ENCODE assay signal across 8 cellular contexts in the genomic region with DNA sequence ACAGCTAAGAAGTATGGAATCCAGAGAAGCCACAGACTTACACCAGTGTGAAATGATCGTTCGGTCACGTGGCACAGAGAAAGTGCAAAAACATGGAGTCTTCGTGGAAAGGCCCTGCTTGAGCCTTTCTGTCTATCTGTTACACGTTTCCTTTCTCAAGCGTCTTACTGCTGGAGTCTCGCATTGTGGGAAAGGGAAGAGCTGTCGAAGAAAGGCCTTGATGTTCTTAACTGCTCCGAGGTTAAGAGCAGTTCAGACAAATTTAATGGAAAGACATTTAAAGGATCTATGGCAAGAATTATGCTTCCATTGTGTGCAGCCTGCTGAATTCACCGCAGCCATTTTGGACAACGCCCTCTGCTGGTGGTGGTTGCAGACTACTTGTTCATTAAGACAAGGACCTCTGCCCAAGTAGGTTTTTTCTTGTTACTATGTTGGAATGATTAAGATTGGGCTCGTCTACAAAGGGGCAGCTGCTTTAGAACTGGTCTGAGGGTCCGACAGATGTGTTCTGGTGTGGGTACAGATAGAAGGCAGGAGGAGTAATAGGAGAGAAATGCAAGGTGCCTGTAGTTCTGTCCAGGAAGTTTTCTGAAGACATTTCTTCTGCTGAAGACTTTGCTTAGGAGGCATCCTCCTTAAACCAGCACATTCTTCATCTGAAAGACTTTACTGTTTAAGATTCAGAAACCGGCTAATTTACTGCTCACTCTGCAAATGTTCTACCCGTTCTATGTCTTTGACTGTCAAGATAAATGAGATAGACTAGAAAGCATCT. TPM values are rescaled to one million over a fixed set of nuclear protein-coding genes. Genes with fewer than 3 reads are reported as not detected.
DNase-seq lines count a peak whose midpoint lies in the region; ATAC-seq and TF ChIP-seq lines count a peak whose summit lies in the region.

No MANE protein-coding gene starts in this region.

- H3K4me1 Mint-ChIP-seq in activated T-cell treated with anti-CD3 and anti-CD28 coated beads, Interleukin-2, amount 50 U/mL, for 4 hours (ENCODE audit: low read depth): peaks cover 81% of the 10 kb centered on the region
- H3K4me1 Mint-ChIP-seq in type B pancreatic cell (ENCODE audit: unreplicated experiment): peaks cover 23% of the 10 kb centered on the region

- H2AFZ ChIP-seq in PC-9: no peak overlapping the region

- H3F3A ChIP-seq in PC-9 (ENCODE audit: insufficient read depth, low read depth): no peaks in the 10 kb centered on the region

- H3K4me1 ChIP-seq in PC-9 (replicated peaks; ENCODE audit: insufficient read depth) (peaks cover 14% of the 10 kb centered on the region; the same call in 1 of the 2 replicates), ovary (ENCODE audit: insufficient read depth) (peaks cover 4% of the 10 kb centered on the region)

- DNase-seq in HT1080 (ENCODE audit: low read depth) (peak; percentile 50), PC-9 (peak; percentile 45 to 54), fibroblast of pulmonary artery (ENCODE audit: low read depth) (peak; percentile 79), ovary (peak in 4 of 5 donors; percentile 41 to 59 (median 56)), type B pancreatic cell (ENCODE audit: extremely low spot score, unreplicated experiment) (no peak)
- DNase-seq in activated T-cell treated with anti-CD3 and anti-CD28 coated beads, Interleukin-2, amount 50 U/mL, for 4 hours: peak; percentile 66

- H3K27ac ChIP-seq in PC-9: no peak overlapping the region
- no peak overlapping the region for H3K27ac ChIP-seq in ovary

- H3K79me2 ChIP-seq in PC-9 (ENCODE audit: low read depth): no peaks in the 10 kb centered on the region

- CTCF ChIA-PET in PC-9 (lab: Charles Lee): no interaction called here

- TF ChIP-seq CTCF in GM12875 (IDR thresholded peaks at IDR 0.05; ENCODE audit: borderline replicate concordance, insufficient read depth, low read depth, low read length): peak; percentile 76
- TF ChIP-seq CTCF in PC-9 (conservative IDR thresholded peaks at IDR 0.05): peak; percentile 93
- TF ChIP-seq CTCF in fibroblast of pulmonary artery (IDR thresholded peaks at IDR 0.05; ENCODE audit: low read length, missing control alignments): peak; percentile 81
- no peak for TF ChIP-seq CTCF in ovary (IDR thresholded peaks at IDR 0.05)
- TF ChIP-seq CTCF in type B pancreatic cell (conservative IDR thresholded peaks at IDR 0.05): peak; percentile 89

- intact Hi-C loops in PC-9 (cut with micrococcal nuclease; ENCODE audit: unreplicated experiment) (no loop called here), ovary (cut with DNase I) (no loop called here)

- no peak for TF ChIP-seq POLR2A in ovary (IDR thresholded peaks at IDR 0.05)

- no peaks in the 10 kb centered on the region; the same call in 1 of the 2 replicates for H3K9me2 ChIP-seq in PC-9 (ENCODE audit: insufficient read depth)

- no peaks in the 10 kb centered on the region for H3K27me3 Mint-ChIP-seq in activated T-cell treated with anti-CD3 and anti-CD28 coated beads, Interleukin-2, amount 50 U/mL, for 4 hours (ENCODE audit: low read depth)
- H3K27me3 Mint-ChIP-seq in type B pancreatic cell: peaks cover 4% of the 10 kb centered on the region

- H3K9me3 ChIP-seq in PC-9 (ENCODE audit: insufficient read depth, low read depth): 0 out of 2 replicates have a peak, but pooled peaks cover 1% of the 10 kb centered on the region
- H3K9me3 ChIP-seq in ovary: no peaks in the 10 kb centered on the region

- H3K9me3 Mint-ChIP-seq in activated T-cell treated with anti-CD3 and anti-CD28 coated beads, Interleukin-2, amount 50 U/mL, for 4 hours: peaks cover 5% of the 10 kb centered on the region
- H3K9me3 Mint-ChIP-seq in type B pancreatic cell: peaks cover 5% of the 10 kb centered on the region

- H3K27ac Mint-ChIP-seq in type B pancreatic cell: peak overlapping the region; percentile 97

- H3K4me2 ChIP-seq in PC-9: no peak overlapping the region

- no peak for TF ChIP-seq EP300 in ovary (IDR thresholded peaks at IDR 0.05)

- H3K36me3 ChIP-seq in PC-9 (ENCODE audit: low read depth) (no peaks in the 10 kb centered on the region), ovary (no peaks in the 10 kb centered on the region)

- H3K36me3 Mint-ChIP-seq in activated T-cell treated with anti-CD3 and anti-CD28 coated beads, Interleukin-2, amount 50 U/mL, for 4 hours (ENCODE audit: insufficient read depth): peaks cover 6% of the 10 kb centered on the region
- H3K36me3 Mint-ChIP-seq in type B pancreatic cell: peaks cover 5% of the 10 kb centered on the region

- no peak for ATAC-seq in activated T-cell treated with anti-CD3 and anti-CD28 coated beads, Interleukin-2, amount 50 U/mL, for 4 hours
- ATAC-seq in GM21447 (IDR thresholded peaks at IDR 0.05; ENCODE audit: unreplicated experiment): no peak

- WGBS in ovary, 3 donors: 82 to 83% (median 83%) methylated on average over 15 of the region's 15 CpGs

- no TSS peak for BruUV-seq in PC-9 (replicated peaks; lab: Mats Ljungman, UMichigan)

- no peaks in the 10 kb centered on the region; the same call in 1 of the 2 replicates for H4K20me1 ChIP-seq in PC-9 (ENCODE audit: insufficient read depth)

- H3K4me3 Mint-ChIP-seq in activated T-cell treated with anti-CD3 and anti-CD28 coated beads, Interleukin-2, amount 50 U/mL, for 4 hours: peak overlapping the region; percentile 3
- peak overlapping the region; percentile 74 for H3K4me3 Mint-ChIP-seq in type B pancreatic cell

- POLR2A ChIA-PET in PC-9 (lab: Charles Lee; ENCODE audit: unreplicated experiment): no interaction called here

- H3K4me3 ChIP-seq in GM12875 (ENCODE audit: low read depth, low read length) (no peak overlapping the region), PC-9 (no peak overlapping the region), fibroblast of pulmonary artery (replicated peaks; ENCODE audit: low read depth, low read length) (no peak overlapping the region), ovary (no peak overlapping the region)

- no peaks in the 10 kb centered on the region for H3K27me3 ChIP-seq in PC-9 (ENCODE audit: insufficient read depth, low read depth)
- H3K27me3 ChIP-seq in ovary: no peaks in the 10 kb centered on the region

RNA-seq across cellular contexts. Expression of a gene that starts 24.7 kb away (rescaled TPM):
- not detected in 2 replicates for total RNA-seq in HT1080 (2014; rRNA removed; shearing (Covaris generic))
- polyA plus RNA-seq in HT1080 (2015; cell fraction: cytosol; rRNA removed): not detected in 2 replicates
- not detected in 2 replicates for polyA plus RNA-seq in HT1080 (2015; cell fraction: nucleus; rRNA removed)
- total RNA-seq in PC-9 (2021) (not detected in 2 replicates), ovary (1 to 10 TPM in 2 of 7 donors, under 1 TPM in 1, not detected in 4; 0.25 to 2.2 (median 1.3) TPM), type B pancreatic cell (ENCODE audit: low replicate concordance) (not detected in 2 replicates)
- under 1 TPM; 0.43 to 0.90 (median 0.58) TPM for total RNA-seq in activated T-cell treated with anti-CD3 and anti-CD28 coated beads, Interleukin-2, amount 50 U/mL, for 4 hours
- polyA plus RNA-seq in ovary: not detected

RNA-seq across cellular contexts. Expression of a gene that starts 58.0 kb away (rescaled TPM):
- total RNA-seq in HT1080 (2014; rRNA removed; shearing (Covaris generic)): 18.4 and 19.7 TPM in 2 replicates
- polyA plus RNA-seq in HT1080 (2015; cell fraction: cytosol; rRNA removed): 23.7 and 24.5 TPM in 2 replicates
- 108 and 111 TPM in 2 replicates for polyA plus RNA-seq in HT1080 (2015; cell fraction: nucleus; rRNA removed)
- total RNA-seq in PC-9 (2021) (27.0 and 30.3 TPM in 2 replicates), ovary (10 to 100 TPM; 22.9 to 53.0 (median 26.0) TPM), type B pancreatic cell (ENCODE audit: low replicate concordance) (19.0 and 28.7 TPM in 2 replicates)
- 10 to 100 TPM; 36.3 to 55.3 (median 42.6) TPM for total RNA-seq in activated T-cell treated with anti-CD3 and anti-CD28 coated beads, Interleukin-2, amount 50 U/mL, for 4 hours
- 10 to 100 TPM; 16.0 to 25.0 TPM for polyA plus RNA-seq in ovary

RNA-seq across cellular contexts. Expression of a gene that starts 58.2 kb away (rescaled TPM):
- 2.2 and 5.0 TPM in 2 replicates for total RNA-seq in HT1080 (2014; rRNA removed; shearing (Covaris generic))
- polyA plus RNA-seq in HT1080 (2015; cell fraction: cytosol; rRNA removed): 2.8 TPM in 2 replicates
- polyA plus RNA-seq in HT1080 (2015; cell fraction: nucleus; rRNA removed): 1.0 and 1.5 TPM in 2 replicates
- 12.3 and 16.3 TPM in 2 replicates for total RNA-seq in PC-9 (2021)
- total RNA-seq in activated T-cell treated with anti-CD3 and anti-CD28 coated beads, Interleukin-2, amount 50 U/mL, for 4 hours: 1 to 10 TPM; 2.8 to 3.8 (median 3.1) TPM
- 10 to 100 TPM; 23.4 to 37.3 (median 30.4) TPM for total RNA-seq in ovary
- 10 to 100 TPM; 26.3 to 58.2 TPM for polyA plus RNA-seq in ovary
- total RNA-seq in type B pancreatic cell (ENCODE audit: low replicate concordance): 8.4 and 29.8 TPM in 2 replicates

Comparison
In these comparisons a context has a peak if more than half of its experiments do, and no peak if none do; other contexts are left out.
1. CTCF ChIP-seq: peak in GM12875 (single experiment), PC-9 (single experiment), fibroblast of pulmonary artery (single experiment) and type B pancreatic cell (single experiment); none in ovary (0 of 3).